Comparison of ENCODE assay signal across 8 cellular contexts in genomic region chr19:15551183-15552004, GRCh38. TPM values are rescaled to one million over a fixed set of nuclear protein-coding genes. Genes with fewer than 3 reads are reported as not detected.
DNase-seq lines count a peak whose midpoint lies in the region; ATAC-seq and TF ChIP-seq lines count a peak whose summit lies in the region.

No MANE protein-coding gene starts in this region.

- intact Hi-C loops in adrenal gland (cut with DNase I): loop anchor here (10.0 kb wide), 3 partner anchors 97 to 287 kb away; partner anchors contain the start of gene AKAP8 (in 1 of the 2)
- intact Hi-C loops in mucosa of descending colon (cut with DNase I, micrococcal nuclease): loop anchor here in 1 of 2 donors (10.0 kb wide), 1 partner anchor 457 kb away; no protein-coding TSS in a partner anchor

- peak; percentile 46 for ATAC-seq in mucosa of descending colon
- ATAC-seq in HG02970 (IDR thresholded peaks at IDR 0.05; ENCODE audit: low FRiP score, unreplicated experiment): no peak
- no peak for ATAC-seq in HG03460 (IDR thresholded peaks at IDR 0.05; ENCODE audit: unreplicated experiment)

- peaks cover 19% of the 10 kb centered on the region for H3K27me3 ChIP-seq in adrenal gland

- peak; percentile 62 for DNase-seq in GM13977 (ENCODE audit: low spot score)
- DNase-seq in T-helper 1 cell: peak; percentile 42 to 69 (median 61)
- DNase-seq in adrenal gland: peak in 4 of 7 donors; percentile 19 to 32 (median 22)
- DNase-seq in mucosa of descending colon: peak; percentile 38 to 72 (median 55)
- peak; percentile 54 to 92 (median 75) for DNase-seq in stimulated activated naive CD4-positive, alpha-beta T cell (lab: John Stamatoyannopoulos, UW)
- DNase-seq in Kasumi-1 (lab: John Stamatoyannopoulos, UW): no peak

- H3K36me3 ChIP-seq in adrenal gland (replicated peaks in 1 of 2) (no peaks in the 10 kb centered on the region), mucosa of descending colon (ENCODE audit: low read depth) (no peaks in the 10 kb centered on the region)

- TF ChIP-seq CTCF in GM13977 (IDR thresholded peaks at IDR 0.05; ENCODE audit: extremely low read depth, insufficient read depth, missing control alignments): no peak
- no peak for TF ChIP-seq CTCF in adrenal gland (IDR thresholded peaks at IDR 0.05)
- no peak for TF ChIP-seq CTCF in mucosa of descending colon (IDR thresholded peaks at IDR 0.05)

- no peak for TF ChIP-seq POLR2A in adrenal gland (IDR thresholded peaks at IDR 0.05)

- 4 to 14% (median 6%) methylated on average over 7 to 41 of the region's 41 CpGs for WGBS in adrenal gland, 4 donors

- in situ Hi-C loops in GM13977 (cut with MboI; ENCODE audit: low pct_unique_long_range_greater_than_20kb, low sequenced_read_pairs, unreplicated experiment): loop anchor here (10.0 to 25.0 kb wide), 3 partner anchors 127 to 377 kb away; no protein-coding TSS in a partner anchor

- H3K27ac ChIP-seq in adrenal gland: no peak overlapping the region

- no peaks in the 10 kb centered on the region for H3K9me3 ChIP-seq in adrenal gland (replicated peaks in 1 of 3)
- H3K9me3 ChIP-seq in mucosa of descending colon: no peaks in the 10 kb centered on the region

- H3K4me3 ChIP-seq in adrenal gland (peak overlapping the region in 1 of 4 donors; percentile 53), mucosa of descending colon (no peak overlapping the region)

- H3K4me1 ChIP-seq in adrenal gland (replicated peaks in 1 of 2) (peaks cover 12 to 19% of the 10 kb centered on the region in 2 donors), mucosa of descending colon (ENCODE audit: low read depth) (peaks cover 16% of the 10 kb centered on the region)

RNA-seq across cellular contexts. Expression of gene CYP4F22, which starts 43.1 kb away (rescaled TPM):
- total RNA-seq in adrenal gland: under 1 TPM in 2 of 8 donors, not detected in 6; 0.11 to 0.34 TPM
- polyA plus RNA-seq in adrenal gland: not detected
- total RNA-seq in mucosa of descending colon: under 1 TPM in 2 of 3 donors, not detected in 1; 0.12 to 0.19 TPM

Comparison
In these comparisons a context has a peak if more than half of its experiments do, and no peak if none do; other contexts are left out.
1. DNase-seq: peak in GM13977 (single experiment), T-helper 1 cell (5 of 5), adrenal gland (4 of 7), mucosa of descending colon (3 of 3) and stimulated activated naive CD4-positive, alpha-beta T cell (6 of 6); none in Kasumi-1 (0 of 2).